ENCODE assay signal across 15 cellular contexts in the genomic region with DNA sequence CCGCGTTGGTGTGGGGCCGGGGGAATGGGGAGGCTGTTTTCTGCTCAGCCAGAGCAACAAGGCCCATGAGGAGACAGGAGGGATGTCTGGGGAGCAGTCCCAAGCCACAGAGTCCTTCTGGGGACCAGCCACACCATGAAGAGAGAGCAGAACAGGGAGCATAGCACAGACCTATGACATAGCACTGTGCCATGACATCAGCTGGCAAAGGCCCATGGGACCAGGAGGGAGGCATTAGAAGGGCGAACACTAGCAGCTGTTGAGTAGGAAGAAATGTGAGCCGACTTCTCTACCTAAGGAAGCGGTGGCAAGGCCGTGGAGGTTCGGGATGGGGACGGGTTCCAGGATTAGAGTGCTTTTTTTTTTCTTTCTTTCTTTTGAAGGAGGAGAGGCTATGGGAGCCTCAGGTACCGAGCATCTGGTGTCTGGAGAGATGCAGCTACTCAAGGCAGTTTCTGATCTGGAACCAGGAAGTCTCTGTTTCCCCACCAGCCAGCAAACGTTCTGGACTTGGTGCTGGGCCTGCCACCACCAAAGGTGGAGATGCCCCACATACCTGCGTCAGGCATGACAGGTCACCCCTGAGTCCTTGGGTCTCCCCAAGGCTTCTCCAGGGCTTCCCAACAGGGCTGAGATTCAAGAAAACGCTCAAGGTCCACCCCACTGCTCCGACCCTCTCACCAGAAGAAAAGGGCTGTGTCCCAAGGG.
DNase-seq lines count a peak whose midpoint lies in the region; ATAC-seq, FAIRE-seq and TF ChIP-seq lines count a peak whose summit lies in the region.
"Had no signal": no experiment of that assay in that cellular context is flagged by ENCODE, and none has a peak within 500 bp of the region (broad histone marks: within the 10 kb centered on the region; RNA-seq: fewer than 3 reads in every experiment).

No MANE protein-coding gene starts in this region.

- TF ChIP-seq CTCF in A549 (IDR thresholded peaks at IDR 0.05): no peak
- no peak for TF ChIP-seq CTCF in DOHH2 (IDR thresholded peaks at IDR 0.05; ENCODE audit: low read depth, low read length, poor library complexity, severe bottlenecking)
- TF ChIP-seq CTCF in OCI-LY1 (IDR thresholded peaks at IDR 0.05; ENCODE audit: low read length): no peak
- TF ChIP-seq CTCF in gastroesophageal sphincter (IDR thresholded peaks at IDR 0.05): no peak
- no peak for TF ChIP-seq CTCF in CD4-positive, alpha-beta T cell (IDR thresholded peaks at IDR 0.05)

- H3K4me2 ChIP-seq in A549: no peak overlapping the region
- peak overlapping the region; percentile 69 for H3K4me2 ChIP-seq in DOHH2 (ENCODE audit: low read length)
- peak overlapping the region; percentile 77 for H3K4me2 ChIP-seq in OCI-LY1 (ENCODE audit: low read length)
- no peak overlapping the region for H3K4me2 ChIP-seq in mesenchymal stem cell (ENCODE audit: low read length, poor library complexity, severe bottlenecking)
- no peak overlapping the region for H3K4me2 ChIP-seq in GM23248 (ENCODE audit: unreplicated experiment)
- H3K4me2 ChIP-seq: GM23338 had no signal

- no peak overlapping the region for H2BK5ac ChIP-seq in mesenchymal stem cell (ENCODE audit: low read depth, low read length, poor library complexity, severe bottlenecking)

- peak overlapping the region in 1 of 2 experiments; percentile 74 for H3K14ac ChIP-seq in mesenchymal stem cell (ENCODE audit: low read length in 2 of 2)

- CTCF ChIA-PET in A549 (lab: Yijun Ruan, JAX): interaction anchor here (0.5 to 0.6 kb wide), 2 partner anchors 36 to 120 kb away, joined by 3 read pairs; no protein-coding TSS in a partner anchor
- CTCF ChIA-PET in CD4-positive, alpha-beta T cell (lab: Charles Lee): no interaction called here

- H2AK5ac ChIP-seq in mesenchymal stem cell (ENCODE audit: low read length, severe bottlenecking): no peak overlapping the region

- H3K9me3 ChIP-seq in A549: no peaks in the 10 kb centered on the region
- H3K9me3 ChIP-seq in DOHH2 (ENCODE audit: control insufficient read depth, insufficient read depth, low read length): no peaks in the 10 kb centered on the region
- no peaks in the 10 kb centered on the region for H3K9me3 ChIP-seq in OCI-LY1 (ENCODE audit: low read length)
- no peaks in the 10 kb centered on the region for H3K9me3 ChIP-seq in mesenchymal stem cell (ENCODE audit: control insufficient read depth, low read length)
- no peaks in the 10 kb centered on the region for H3K9me3 ChIP-seq in gastroesophageal sphincter
- no peaks in the 10 kb centered on the region for H3K9me3 ChIP-seq in GM23248 (ENCODE audit: low read depth)
- H3K9me3 ChIP-seq in CD4-positive, alpha-beta T cell (ENCODE audit: control insufficient read depth, low read length): no peaks in the 10 kb centered on the region
- H3K9me3 ChIP-seq: vagina had no signal

- 88% methylated on average over 14 of the region's 14 CpGs for WGBS in A549 (ENCODE audit: missing lambda C conversion rate)
- WGBS in mesenchymal stem cell: 97% methylated on average over 14 of the region's 14 CpGs
- 90% methylated on average over 2 to 10 of the region's 14 CpGs for WGBS in gastroesophageal sphincter (ENCODE audit: low coverage in 1 of 2), 2 donors
- 91 to 93% methylated on average over 14 of the region's 14 CpGs for WGBS in GM23248 (ENCODE audit: low coverage in 1 of 2, low lambda C conversion rate in 2 of 2, missing lambda C conversion rate in 2 of 2), 2 experiments

- TF ChIP-seq EP300 in A549 (IDR thresholded peaks at IDR 0.05) (no peak), gastroesophageal sphincter (IDR thresholded peaks at IDR 0.05) (no peak)

- H2BK15ac ChIP-seq in mesenchymal stem cell (ENCODE audit: low read depth, poor library complexity, severe bottlenecking): no peak overlapping the region

- no peaks in the 10 kb centered on the region for H3K27me3 ChIP-seq in DOHH2 (ENCODE audit: control insufficient read depth, low read length)
- no peaks in the 10 kb centered on the region for H3K27me3 ChIP-seq in OCI-LY1 (ENCODE audit: insufficient read depth, low read length)
- no peaks in the 10 kb centered on the region for H3K27me3 ChIP-seq in mesenchymal stem cell (ENCODE audit: control insufficient read depth in 1 of 2, insufficient read depth in 1 of 2, low read length in 2 of 2)
- no peaks in the 10 kb centered on the region for H3K27me3 ChIP-seq in gastroesophageal sphincter
- no peaks in the 10 kb centered on the region for H3K27me3 ChIP-seq in GM23248 (replicated peaks; ENCODE audit: insufficient read depth)
- H3K27me3 ChIP-seq in CD4-positive, alpha-beta T cell (ENCODE audit: control insufficient read depth, insufficient read depth, low read length): no peaks in the 10 kb centered on the region
- H3K27me3 ChIP-seq: vagina had no signal

- H3K79me2 ChIP-seq in DOHH2 (ENCODE audit: control insufficient read depth, low read length) (peaks cover 31% of the 10 kb centered on the region), OCI-LY1 (ENCODE audit: insufficient read depth, low read length) (peaks cover 37% of the 10 kb centered on the region), GM23248 (ENCODE audit: insufficient read depth) (no peaks in the 10 kb centered on the region)

- H3K36me3 Mint-ChIP-seq in CD4-positive, alpha-beta T cell (ENCODE audit: low read depth): no peaks in the 10 kb centered on the region
- H3K36me3 Mint-ChIP-seq: activated naive CD4-positive, alpha-beta T cell treated with anti-CD3 and anti-CD28 coated beads, Interleukin-2, amount 50 U/mL, for 24 hours had no signal

- POLR2A ChIA-PET in A549 (lab: Yijun Ruan, JAX): no interaction called here
- POLR2A ChIA-PET in CD4-positive, alpha-beta T cell (lab: Charles Lee): no interaction called here

- H3F3A ChIP-seq in DOHH2 (ENCODE audit: control insufficient read depth, insufficient read depth) (peaks cover 9% of the 10 kb centered on the region), OCI-LY1 (ENCODE audit: insufficient read depth, low read length) (peaks cover 4% of the 10 kb centered on the region), GM23248 (ENCODE audit: insufficient read depth) (no peaks in the 10 kb centered on the region)

- H3K27ac ChIP-seq in A549 (no peak overlapping the region), DOHH2 (ENCODE audit: low read depth, low read length) (peak overlapping the region; percentile 66), OCI-LY1 (ENCODE audit: low read depth, low read length, poor library complexity, severe bottlenecking) (peak overlapping the region; percentile 98), mesenchymal stem cell (ENCODE audit: low read length, poor library complexity, severe bottlenecking) (no peak overlapping the region), gastroesophageal sphincter (no peak overlapping the region), GM23248 (no peak overlapping the region)
- no peak overlapping the region for H3K27ac ChIP-seq in CD4-positive, alpha-beta T cell (ENCODE audit: low read depth, low read length)
- H3K27ac ChIP-seq: vagina had no signal

- H3K4me1 ChIP-seq in A549: no peaks in the 10 kb centered on the region
- peaks cover 65% of the 10 kb centered on the region for H3K4me1 ChIP-seq in DOHH2 (ENCODE audit: control insufficient read depth, low read length)
- H3K4me1 ChIP-seq in OCI-LY1 (ENCODE audit: insufficient read depth, low read length, severe bottlenecking): peaks cover 57% of the 10 kb centered on the region
- H3K4me1 ChIP-seq in mesenchymal stem cell (ENCODE audit: control insufficient read depth, insufficient read depth, low read depth, low read length): no peaks in the 10 kb centered on the region
- no peaks in the 10 kb centered on the region for H3K4me1 ChIP-seq in gastroesophageal sphincter
- H3K4me1 ChIP-seq in GM23248 (ENCODE audit: insufficient read depth): no peaks in the 10 kb centered on the region
- H3K4me1 ChIP-seq: vagina had no signal

- H3K4me1 Mint-ChIP-seq in CD4-positive, alpha-beta T cell (ENCODE audit: low read depth): no peaks in the 10 kb centered on the region
- H3K4me1 Mint-ChIP-seq: activated naive CD4-positive, alpha-beta T cell treated with anti-CD3 and anti-CD28 coated beads, Interleukin-2, amount 50 U/mL, for 24 hours had no signal

- H3K4me3 Mint-ChIP-seq in CD4-positive, alpha-beta T cell: no peak overlapping the region
- H3K4me3 Mint-ChIP-seq: activated naive CD4-positive, alpha-beta T cell treated with anti-CD3 and anti-CD28 coated beads, Interleukin-2, amount 50 U/mL, for 24 hours; GM23338 had no signal

- H3K4me3 ChIP-seq in A549 (no peak overlapping the region), DOHH2 (ENCODE audit: low read length) (peak overlapping the region; percentile 86), OCI-LY1 (ENCODE audit: low read depth, low read length, poor library complexity, severe bottlenecking) (peak overlapping the region; percentile 86), mesenchymal stem cell (ENCODE audit: insufficient read depth in 1 of 2, low read depth in 1 of 2, low read length in 2 of 2) (no peak overlapping the region), gastroesophageal sphincter (no peak overlapping the region), GM23248 (no peak overlapping the region)
- H3K4me3 ChIP-seq: GM23338, vagina had no signal

- H3K36me3 ChIP-seq in DOHH2 (ENCODE audit: control insufficient read depth, low read length) (no peaks in the 10 kb centered on the region), OCI-LY1 (ENCODE audit: insufficient read depth, low read length) (peaks cover 24% of the 10 kb centered on the region; the same call in 1 of the 2 replicates), mesenchymal stem cell (ENCODE audit: control insufficient read depth in 1 of 2, insufficient read depth in 2 of 2, low read depth in 1 of 2, low read length in 2 of 2) (peaks cover 0 to 7% of the 10 kb centered on the region in 2 experiments), gastroesophageal sphincter (no peaks in the 10 kb centered on the region), GM23248 (ENCODE audit: low read depth) (no peaks in the 10 kb centered on the region)
- H3K36me3 ChIP-seq: vagina had no signal

- no peak for DNase-seq in A549 (ENCODE audit: low read depth in 1 of 2, low spot score in 1 of 2)
- peak; percentile 24 for DNase-seq in mesenchymal stem cell
- DNase-seq in GM23248: no peak
- no peak for DNase-seq in CD4-positive, alpha-beta T cell
- DNase-seq: C1 segment of cervical spinal cord; caudate nucleus; NCI-H226; stimulated activated CD4-positive, alpha-beta T cell treated with anti-CD3 and anti-CD28 coated beads, Interleukin-2, amount 100 ng/mL, for 48 hours had no signal

- H2AFZ ChIP-seq in OCI-LY1 (ENCODE audit: low read length) (no peak overlapping the region), mesenchymal stem cell (ENCODE audit: low read depth, low read length) (no peak overlapping the region), GM23248 (no peak overlapping the region)
- H2AFZ ChIP-seq: GM23338 had no signal

- no peak overlapping the region for H3K27ac Mint-ChIP-seq in CD4-positive, alpha-beta T cell
- H3K27ac Mint-ChIP-seq: GM23338 had no signal

- intact Hi-C loops in CD4-positive, alpha-beta T cell (cut with DNase I, micrococcal nuclease): no loop called here

- ATAC-seq in A549 (peak; percentile 9 to 25; a peak in 3 of 6 replicates), gastroesophageal sphincter (no peak), HG03439 (IDR thresholded peaks at IDR 0.05; ENCODE audit: unreplicated experiment) (no peak)
- no peak for ATAC-seq in CD4-positive, alpha-beta T cell (ENCODE audit: poor library complexity)
- ATAC-seq: GM23338 had no signal

- peak overlapping the region; percentile 9 to 83 for H3K18ac ChIP-seq in mesenchymal stem cell (ENCODE audit: low read depth in 1 of 2, low read length in 2 of 2)

- peak overlapping the region in 1 of 2 experiments; percentile 64 for H3K23ac ChIP-seq in mesenchymal stem cell (ENCODE audit: low read length in 2 of 2)

- TF ChIP-seq POLR2A in A549 (IDR thresholded peaks at IDR 0.05; ENCODE audit: low read length) (no peak), gastroesophageal sphincter (IDR thresholded peaks at IDR 0.05) (no peak)

- no peaks in the 10 kb centered on the region for H3K9me2 ChIP-seq in DOHH2 (replicated peaks; ENCODE audit: control insufficient read depth, low read length)
- H3K9me2 ChIP-seq in OCI-LY1 (ENCODE audit: low read depth, low read length): no peaks in the 10 kb centered on the region
- no peaks in the 10 kb centered on the region for H3K9me2 ChIP-seq in GM23248 (ENCODE audit: insufficient read depth)

- peaks cover 3% of the 10 kb centered on the region for H3K9me3 Mint-ChIP-seq in CD4-positive, alpha-beta T cell
- H3K9me3 Mint-ChIP-seq: activated naive CD4-positive, alpha-beta T cell treated with anti-CD3 and anti-CD28 coated beads, Interleukin-2, amount 50 U/mL, for 24 hours; GM23338 had no signal

- FAIRE-seq in A549 (lab: Jason Lieb, UNC): no peak

- H4K8ac ChIP-seq in mesenchymal stem cell (ENCODE audit: low read length): no peak overlapping the region

- no peak for TF ChIP-seq RAD21 in A549 (conservative IDR thresholded peaks at IDR 0.05 in 1 of 2, IDR thresholded peaks at IDR 0.05 in 1 of 2)

- H4K20me1 ChIP-seq in DOHH2 (ENCODE audit: control insufficient read depth, insufficient read depth, low read depth, low read length) (no peaks in the 10 kb centered on the region), OCI-LY1 (ENCODE audit: insufficient read depth, low read length) (no peaks in the 10 kb centered on the region), GM23248 (ENCODE audit: insufficient read depth) (no peaks in the 10 kb centered on the region)

- H2BK12ac ChIP-seq in mesenchymal stem cell (ENCODE audit: low read length in 2 of 2): peak overlapping the region in 1 of 2 experiments; percentile 80

- H3K4ac ChIP-seq in mesenchymal stem cell (ENCODE audit: low read depth in 1 of 2, low read length in 2 of 2): peak overlapping the region in 1 of 2 experiments; percentile 76

- H3K27me3 Mint-ChIP-seq in CD4-positive, alpha-beta T cell: no peaks in the 10 kb centered on the region
- H3K27me3 Mint-ChIP-seq: activated naive CD4-positive, alpha-beta T cell treated with anti-CD3 and anti-CD28 coated beads, Interleukin-2, amount 50 U/mL, for 24 hours had no signal

- no peak overlapping the region for H4K91ac ChIP-seq in mesenchymal stem cell (ENCODE audit: low read length)

- H3K9ac ChIP-seq in OCI-LY1 (ENCODE audit: low read length) (peak overlapping the region; percentile 70), mesenchymal stem cell (ENCODE audit: low read length) (no peak overlapping the region), GM23248 (no peak overlapping the region)

- in situ Hi-C loops in GM23248 (cut with MboI): no loop called here

- H3K79me1 ChIP-seq in mesenchymal stem cell (replicated peaks; ENCODE audit: low read length, poor library complexity, severe bottlenecking): no peaks in the 10 kb centered on the region

- peak overlapping the region; percentile 36 for H2BK120ac ChIP-seq in mesenchymal stem cell (ENCODE audit: low read depth, low read length)

Comparison
In these comparisons a context has a peak if more than half of its experiments do, and no peak if none do; other contexts are left out.
1. ATAC-seq: peak in A549 (2 of 2); none in gastroesophageal sphincter (single experiment), HG03439 (single experiment) and CD4-positive, alpha-beta T cell (single experiment).
2. H3K27ac ChIP-seq: peak in DOHH2 (single experiment) and OCI-LY1 (single experiment); none in A549 (0 of 2), mesenchymal stem cell (single experiment), gastroesophageal sphincter (0 of 4), GM23248 (single experiment) and CD4-positive, alpha-beta T cell (single experiment).
3. H3K4me2 ChIP-seq: peak in DOHH2 (single experiment) and OCI-LY1 (single experiment); none in A549 (single experiment), mesenchymal stem cell (single experiment) and GM23248 (single experiment).
4. H3K4me3 ChIP-seq: peak in DOHH2 (single experiment) and OCI-LY1 (single experiment); none in A549 (single experiment), mesenchymal stem cell (0 of 2), gastroesophageal sphincter (0 of 2) and GM23248 (single experiment).